In genomic region chr21:33266050-33266783, GRCh38 we compare ENCODE assay signal across 8 cellular contexts. TPM values are rescaled to one million over a fixed set of nuclear protein-coding genes. Genes with fewer than 3 reads are reported as not detected.
DNase-seq lines count a peak whose midpoint lies in the region; ATAC-seq and TF ChIP-seq lines count a peak whose summit lies in the region.

Gene IL10RB, plus strand, starts transcription at chr21:33266367. Its CDS starts 99 bp downstream, at chr21:33266466.

- peak within 1 kb of the TSS; percentile 91 to 92 for H3K27ac Mint-ChIP-seq in effector memory CD8-positive, alpha-beta T cell

- peak within 1 kb of the TSS; percentile 61 for H3K27ac ChIP-seq in AG04450 (ENCODE audit: low read depth, low read length)
- H3K27ac ChIP-seq in mesendoderm (ENCODE audit: low read depth, low read length) = no peak within 1 kb of the TSS

- no peaks in the 10 kb centered on the region for H3K27me3 Mint-ChIP-seq in effector memory CD8-positive, alpha-beta T cell

- no peaks in the 10 kb centered on the region for H3K79me2 ChIP-seq in mesendoderm (ENCODE audit: control insufficient read depth, insufficient read depth, low read length)

- H2BK5ac ChIP-seq in mesendoderm (ENCODE audit: low read length) = no peak within 1 kb of the TSS

- no CpG with 5 or more reads among the region's 60 CpGs for WGBS in mesendoderm (ENCODE audit: extremely low coverage, insufficient coverage, low lambda C conversion rate)

- H3K4me3 ChIP-seq in AG04450 (ENCODE audit: low read depth, low read length) (peak within 1 kb of the TSS; percentile 77), mesendoderm (ENCODE audit: low read length) (peak within 1 kb of the TSS; percentile 54)

- peak; percentile 26 for ATAC-seq in GM19025 (IDR thresholded peaks at IDR 0.05; ENCODE audit: low read depth, unreplicated experiment)
- ATAC-seq in HG03520 (IDR thresholded peaks at IDR 0.05; ENCODE audit: unreplicated experiment) = peak; percentile 35
- peak; percentile 82 for ATAC-seq in effector memory CD8-positive, alpha-beta T cell (replicated peaks)

- peak within 1 kb of the TSS; percentile 28 for H3K4ac ChIP-seq in mesendoderm (ENCODE audit: low read depth, low read length)

- POLR2A ChIA-PET in AG04450 (lab: Yijun Ruan, JAX) = interaction anchor here (0.5 to 1.0 kb wide), 2 partner anchors 59 to 161 kb away, joined by 5 to 6 read pairs; partner anchors contain the start of gene IFNAR1

- CTCF ChIA-PET in AG04450 (lab: Charles Lee) = no interaction called here

- no peak within 1 kb of the TSS for H4K5ac ChIP-seq in mesendoderm (ENCODE audit: low read length)

- peaks cover 45 to 50% of the 10 kb centered on the region in 2 donors for H3K4me1 Mint-ChIP-seq in effector memory CD8-positive, alpha-beta T cell (ENCODE audit: low read depth in 2 of 2)

- no peak within 1 kb of the TSS for H2AK5ac ChIP-seq in mesendoderm (ENCODE audit: low read length)

- H3K27me3 ChIP-seq in AG04450 (ENCODE audit: control insufficient read depth, insufficient read depth, low read length) = no peaks in the 10 kb centered on the region
- no peaks in the 10 kb centered on the region for H3K27me3 ChIP-seq in mesendoderm (ENCODE audit: insufficient read depth, low read length, poor library complexity)

- H4K8ac ChIP-seq in mesendoderm (ENCODE audit: low read depth, low read length) = peak within 1 kb of the TSS; percentile 69

- no peak within 1 kb of the TSS for H2BK15ac ChIP-seq in mesendoderm (replicated peaks; ENCODE audit: low read depth)

- no peak within 1 kb of the TSS for H2BK120ac ChIP-seq in mesendoderm (ENCODE audit: low read depth, low read length)

- H3K9me3 Mint-ChIP-seq in effector memory CD8-positive, alpha-beta T cell = no peaks in the 10 kb centered on the region

- no peaks in the 10 kb centered on the region for H3K4me1 ChIP-seq in mesendoderm (ENCODE audit: control insufficient read depth, low read depth, low read length)

- peak within 1 kb of the TSS; percentile 10 for H3K18ac ChIP-seq in mesendoderm (ENCODE audit: low read length)

- DNase-seq in AG04450 (ENCODE audit: low read depth, low spot score) = no peak
- DNase-seq in NOMO-1 treated with dmso at 0.1 percent for 144 hours (lab: John Stamatoyannopoulos, UW; ENCODE audit: unreplicated experiment) = peak; percentile 75
- peak; percentile 40 to 54 for DNase-seq in activated CD8-positive, alpha-beta memory T cell treated with anti-CD3 and anti-CD28 coated beads for 4 hours (ENCODE audit: low read depth in 2 of 2)
- DNase-seq in effector memory CD8-positive, alpha-beta T cell = peak; percentile 47 to 59 (median 57)
- DNase-seq in mesendoderm = peak; percentile 73
- DNase-seq in stimulated activated CD8-positive, alpha-beta memory T cell treated with anti-CD3 and anti-CD28 coated beads, Interleukin-12 subunit alpha, Interleukin-12 subunit beta, amount 100 ng/mL, for 4 hours (ENCODE audit: low read depth) = peak; percentile 57

- H3K4me3 Mint-ChIP-seq in effector memory CD8-positive, alpha-beta T cell = peak within 1 kb of the TSS; percentile 95 to 97

- no peak for TF ChIP-seq CTCF in AG04450 (IDR thresholded peaks at IDR 0.05; ENCODE audit: low read depth, low read length)

- H3K79me1 ChIP-seq in mesendoderm (ENCODE audit: low read length) = no peaks in the 10 kb centered on the region

- peaks cover 38% of the 10 kb centered on the region for H3K36me3 Mint-ChIP-seq in effector memory CD8-positive, alpha-beta T cell (ENCODE audit: insufficient read depth)

- H3K4me2 ChIP-seq in mesendoderm (ENCODE audit: low read length) = peak within 1 kb of the TSS; percentile 96

- H3K23ac ChIP-seq in mesendoderm (ENCODE audit: low read length) = no peak within 1 kb of the TSS

- H3K56ac ChIP-seq in mesendoderm (ENCODE audit: low read length) = peak within 1 kb of the TSS; percentile 85

- peaks cover 2% of the 10 kb centered on the region for H3K36me3 ChIP-seq in mesendoderm (ENCODE audit: control insufficient read depth, insufficient read depth, low read length)

- peak within 1 kb of the TSS; percentile 76 for H3K9ac ChIP-seq in mesendoderm (ENCODE audit: low read length)

- H3K9me3 ChIP-seq in AG04450 (ENCODE audit: control insufficient read depth, insufficient read depth, low read length) = no peaks in the 10 kb centered on the region

RNA-seq across cellular contexts. Expression of gene IL10RB, which starts in this region (rescaled TPM):
- 42.7 and 46.4 TPM in 2 replicates for polyA plus RNA-seq in AG04450 (2011; rRNA removed)
- 36.1 and 47.2 TPM in 2 replicates for polyA minus RNA-seq in AG04450 (2011; rRNA and poly(A)+ RNA removed)
- 2.1 TPM for polyA plus RNA-seq in mesendoderm (2013, experiment 1 of 2)
- 2.0 TPM for polyA plus RNA-seq in mesendoderm (2013, experiment 2 of 2)

Comparison
In these comparisons a context has a peak if more than half of its experiments do, and no peak if none do; other contexts are left out.
1. ATAC-seq: peak in every context shown above with its lines; median percentile 82 in effector memory CD8-positive, alpha-beta T cell; 35 in HG03520; 26 in GM19025.